In the genomic region with DNA sequence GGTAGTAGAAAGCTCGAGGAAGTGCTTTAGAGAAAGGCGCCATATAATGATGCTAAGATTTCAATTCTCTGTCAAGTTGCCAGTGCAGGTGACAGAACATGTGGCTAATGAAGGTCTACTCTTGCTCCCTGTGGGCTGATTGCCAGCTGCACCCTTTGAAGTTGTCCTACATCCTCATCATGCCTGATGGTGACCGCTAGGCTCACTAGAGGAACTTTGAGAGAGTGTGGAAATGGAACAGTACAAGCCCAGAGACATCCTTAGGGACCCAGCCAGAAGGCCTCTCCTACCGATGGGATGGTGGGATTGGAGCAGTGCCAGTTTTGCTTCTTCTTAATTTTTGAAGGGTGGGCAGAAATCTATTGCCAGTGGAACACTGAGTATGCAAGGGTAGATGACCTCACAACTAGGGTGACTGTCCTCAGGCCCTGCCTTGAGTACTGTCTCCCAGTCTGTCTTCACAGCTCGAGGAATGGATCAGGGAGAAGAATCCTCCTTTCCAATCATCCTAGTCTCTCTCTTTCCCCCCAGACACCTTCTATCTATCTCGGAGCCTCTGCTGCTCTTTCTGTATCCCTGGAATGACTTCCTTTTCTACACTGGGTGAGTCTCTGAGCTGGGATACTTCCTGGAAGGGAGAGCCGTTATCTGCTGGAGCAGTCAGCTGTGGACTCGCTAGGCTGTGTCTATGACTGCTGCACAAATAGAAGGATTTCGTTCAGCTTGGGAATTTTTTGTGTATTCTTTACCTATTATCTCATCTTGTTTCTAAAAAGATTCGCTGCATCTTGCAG, we compare ENCODE assay signal across 1 cellular context.
TF ChIP-seq lines count a peak whose summit lies in the region.

No MANE protein-coding gene starts in this region.

TF ChIP-seq in K562, 482 proteins besides CTCF, POLR2A, EP300 and RAD21:
- TF ChIP-seq NFIC (IDR thresholded peaks at IDR 0.05) (peak; percentile 19; the same call in 1 of the 2 replicates), CC2D1A (IDR thresholded peaks at IDR 0.05) (no peak)
TF ChIP-seq in K562: peak in this region for 1.
